ENCODE assay signal across 34 cellular contexts in the genomic region with DNA sequence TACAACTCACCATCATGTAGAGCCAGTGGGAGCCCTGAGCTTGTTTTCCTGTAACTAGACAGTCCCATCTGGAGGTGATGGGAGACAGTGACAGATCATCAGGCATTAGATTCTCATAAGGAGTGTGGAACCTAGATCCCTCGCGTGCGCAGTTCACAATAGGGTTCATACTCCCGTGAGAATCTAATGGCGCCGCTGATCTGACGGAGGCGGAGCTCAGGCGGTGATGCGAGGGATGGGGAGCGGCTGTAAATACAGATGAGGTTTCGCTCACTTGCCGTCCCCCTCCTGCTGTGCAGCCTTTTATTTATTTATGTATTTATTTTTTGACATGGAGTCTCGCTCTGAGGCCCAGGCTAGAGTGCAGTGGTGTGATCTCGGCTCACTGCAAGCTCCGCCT.
DNase-seq lines count a peak whose midpoint lies in the region; ATAC-seq and TF ChIP-seq lines count a peak whose summit lies in the region.
"Had no signal": no experiment of that assay in that cellular context is flagged by ENCODE, and none has a peak within 500 bp of the region (broad histone marks: within the 10 kb centered on the region; RNA-seq: fewer than 3 reads in every experiment).

No MANE protein-coding gene starts in this region.

- no peak for TF ChIP-seq CTCF in spleen (IDR thresholded peaks at IDR 0.05 in 8 of 11, conservative IDR thresholded peaks at IDR 0.05 in 3 of 11)
- no peak for TF ChIP-seq CTCF in progenitor cell of endocrine pancreas (IDR thresholded peaks at IDR 0.05; ENCODE audit: unreplicated experiment)

- no peak overlapping the region for H3K4me3 Mint-ChIP-seq in central memory CD8-positive, alpha-beta T cell
- H3K4me3 Mint-ChIP-seq in progenitor cell of endocrine pancreas (ENCODE audit: low read depth): no peak overlapping the region
- H3K4me3 Mint-ChIP-seq: B cell; CD14-positive monocyte; CD4-positive, alpha-beta memory T cell; CD4-positive, alpha-beta T cell; CD4-positive, CD25-positive, alpha-beta regulatory T cell; CD8-positive, alpha-beta memory T cell; CD8-positive, alpha-beta T cell had no signal

- H3K27ac ChIP-seq in spleen: no peak overlapping the region
- H3K27ac ChIP-seq: 22Rv1; A549; BLaER1; BLaER1 treated with 17β-estradiol and CSF1 and Interleukin-3, amounts not matched to agents 10 nM and 100 nM; C4-2B had no signal

- peak; percentile 21 for DNase-seq in NCI-H345 (lab: John Stamatoyannopoulos, UW)
- DNase-seq in NCI-H345 treated with DMSO at 0.1 percent for 48 hours (lab: John Stamatoyannopoulos, UW; ENCODE audit: unreplicated experiment): no peak
- no peak for DNase-seq in central memory CD8-positive, alpha-beta T cell (ENCODE audit: low spot score in 2 of 2)
- DNase-seq in posterior vena cava (ENCODE audit: low spot score): peak; percentile 69
- peak; percentile 39 for DNase-seq in spleen
- DNase-seq in SKM-1 treated with dmso at 0.1 percent for 144 hours (lab: John Stamatoyannopoulos, UW; ENCODE audit: unreplicated experiment): no peak
- no peak for DNase-seq in progenitor cell of endocrine pancreas (ENCODE audit: low spot score, unreplicated experiment)
- DNase-seq: 8988T; ACHN; AML-193; BE2C; C1 segment of cervical spinal cord; Caco-2; Calu3; CD4-positive, alpha-beta memory T cell; CD4-positive, alpha-beta T cell; CD4-positive, CD25-positive, alpha-beta regulatory T cell; CD8-positive, alpha-beta memory T cell; CD8-positive, alpha-beta T cell; COR-L47; DMS 273 treated with DMSO at 0.1 percent for 48 hours; DMS153; DMS79; DMS79 treated with DMSO at 0.1 percent for 48 hours; DND-41; EL had no signal

- no peaks in the 10 kb centered on the region for H3K9me3 Mint-ChIP-seq in central memory CD8-positive, alpha-beta T cell
- no peaks in the 10 kb centered on the region for H3K9me3 Mint-ChIP-seq in progenitor cell of endocrine pancreas (ENCODE audit: low read depth)
- H3K9me3 Mint-ChIP-seq: CD14-positive monocyte; CD4-positive, alpha-beta T cell; CD4-positive, CD25-positive, alpha-beta regulatory T cell; CD8-positive, alpha-beta memory T cell; CD8-positive, alpha-beta T cell had no signal

- no peaks in the 10 kb centered on the region for H3K27me3 Mint-ChIP-seq in central memory CD8-positive, alpha-beta T cell
- peaks cover 13% of the 10 kb centered on the region for H3K27me3 Mint-ChIP-seq in progenitor cell of endocrine pancreas
- H3K27me3 Mint-ChIP-seq: B cell; CD4-positive, alpha-beta memory T cell; CD4-positive, alpha-beta T cell; CD4-positive, CD25-positive, alpha-beta regulatory T cell had no signal

- H3K36me3 Mint-ChIP-seq in central memory CD8-positive, alpha-beta T cell (ENCODE audit: insufficient read depth): peaks cover under 1% of the 10 kb centered on the region
- H3K36me3 Mint-ChIP-seq in progenitor cell of endocrine pancreas (ENCODE audit: insufficient read depth): no peaks in the 10 kb centered on the region
- H3K36me3 Mint-ChIP-seq: CD14-positive monocyte; CD4-positive, CD25-positive, alpha-beta regulatory T cell; CD8-positive, alpha-beta memory T cell; CD8-positive, alpha-beta T cell had no signal

- intact Hi-C loops in posterior vena cava (cut with DNase I): no loop called here
- intact Hi-C loops in spleen (cut with DNase I; ENCODE audit: low total_unique reads): no loop called here

- no peak for TF ChIP-seq POLR2A in spleen (IDR thresholded peaks at IDR 0.05)

- peaks cover 0 to 32% (median 20%) of the 10 kb centered on the region in 6 donors for H3K4me1 ChIP-seq in spleen

- no peaks in the 10 kb centered on the region for H3K27me3 ChIP-seq in spleen (replicated peaks in 1 of 7)
- H3K27me3 ChIP-seq: BE2C; BLaER1; BLaER1 treated with 17β-estradiol and CSF1 and Interleukin-3, amounts not matched to agents 10 nM and 100 nM had no signal

- H3K4me1 Mint-ChIP-seq in central memory CD8-positive, alpha-beta T cell: peaks cover 34% of the 10 kb centered on the region
- peaks cover 19% of the 10 kb centered on the region for H3K4me1 Mint-ChIP-seq in progenitor cell of endocrine pancreas (ENCODE audit: low read depth)

- WGBS in spleen, 5 donors: 91 to 98% (median 95%) methylated on average over 16 of the region's 16 CpGs

- H3K36me3 ChIP-seq in spleen: no peaks in the 10 kb centered on the region
- H3K36me3 ChIP-seq: BE2C; BLaER1; BLaER1 treated with 17β-estradiol and CSF1 and Interleukin-3, amounts not matched to agents 10 nM and 100 nM had no signal

- H3K9me3 ChIP-seq in spleen: no peaks in the 10 kb centered on the region
- H3K9me3 ChIP-seq: A549; BE2C; BLaER1; BLaER1 treated with 17β-estradiol and CSF1 and Interleukin-3, amounts not matched to agents 10 nM and 100 nM; Caco-2 had no signal

- no peak overlapping the region for H3K4me3 ChIP-seq in spleen
- H3K4me3 ChIP-seq: A549; BLaER1; BLaER1 treated with 17β-estradiol and CSF1 and Interleukin-3, amounts not matched to agents 10 nM and 100 nM had no signal

- peak overlapping the region; percentile 84 for H3K27ac Mint-ChIP-seq in central memory CD8-positive, alpha-beta T cell (ENCODE audit: low read depth)
- no peak overlapping the region for H3K27ac Mint-ChIP-seq in progenitor cell of endocrine pancreas
- H3K27ac Mint-ChIP-seq: B cell; CD14-positive monocyte; CD4-positive, alpha-beta T cell; CD8-positive, alpha-beta T cell had no signal

- no peak for ATAC-seq in central memory CD8-positive, alpha-beta T cell (replicated peaks; ENCODE audit: extremely low read depth, poor library complexity, severe bottlenecking)
- no peak for ATAC-seq in HG03342 (IDR thresholded peaks at IDR 0.05; ENCODE audit: unreplicated experiment)
- ATAC-seq: A549; CD8-positive, alpha-beta T cell had no signal

Comparison
In these comparisons a context has a peak if more than half of its experiments do, and no peak if none do; other contexts are left out.
1. DNase-seq: peak in NCI-H345 (single experiment), posterior vena cava (single experiment) and spleen (single experiment); none in NCI-H345 treated with DMSO at 0.1 percent for 48 hours (single experiment), central memory CD8-positive, alpha-beta T cell (0 of 2), SKM-1 treated with dmso at 0.1 percent for 144 hours (single experiment) and progenitor cell of endocrine pancreas (single experiment).